ENCODE assay signal across 11 cellular contexts in the genomic region with DNA sequence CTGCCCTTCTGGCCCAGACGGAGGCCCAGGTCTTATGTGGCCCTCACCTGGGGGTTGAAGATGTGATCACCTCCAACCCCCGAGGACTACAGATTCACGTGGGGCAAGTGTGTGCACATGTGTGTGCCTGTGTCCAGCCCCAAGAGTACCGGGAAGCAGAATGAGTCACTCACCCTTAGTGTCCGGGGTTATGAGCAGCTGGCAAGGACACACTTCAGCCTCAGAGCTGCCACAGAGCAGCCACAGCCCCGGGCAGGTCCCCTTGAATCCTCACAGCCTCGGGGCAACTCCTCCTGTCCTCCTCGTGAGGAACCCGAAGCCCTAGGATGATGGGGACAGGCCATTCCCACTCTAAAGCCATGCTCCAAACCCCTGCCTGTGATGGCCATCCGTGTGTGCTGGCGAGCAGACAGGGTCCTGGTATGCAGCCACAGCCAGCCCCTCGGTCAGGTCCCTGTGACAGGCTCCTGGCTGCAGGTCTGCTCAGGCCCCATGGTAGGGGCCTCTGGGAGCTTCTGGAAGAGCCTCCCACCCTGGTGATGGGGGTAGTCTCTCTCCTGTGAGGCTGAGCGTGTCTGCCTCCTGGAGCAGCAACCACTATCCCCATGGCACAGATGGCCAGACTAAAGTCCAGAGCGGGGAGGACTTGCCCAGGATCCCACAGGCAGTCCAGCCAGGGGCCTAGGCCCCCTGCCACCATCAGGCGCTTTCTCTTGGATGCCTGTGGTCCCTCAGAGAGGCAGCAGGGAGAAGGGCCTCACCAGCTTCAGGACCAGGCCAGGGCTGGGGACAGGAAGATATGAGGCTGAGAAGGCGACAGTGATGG. TPM values are rescaled to one million over a fixed set of nuclear protein-coding genes. Genes with fewer than 3 reads are reported as not detected.
DNase-seq lines count a peak whose midpoint lies in the region; ATAC-seq and TF ChIP-seq lines count a peak whose summit lies in the region.
"Had no signal": no experiment of that assay in that cellular context is flagged by ENCODE, and none has a peak within 500 bp of the region (broad histone marks: within the 10 kb centered on the region; RNA-seq: fewer than 3 reads in every experiment).

No MANE protein-coding gene starts in this region.

- no peaks in the 10 kb centered on the region for H3K9me2 ChIP-seq in HCT116 (ENCODE audit: insufficient read depth)

- H3K9ac ChIP-seq in HCT116 (ENCODE audit: low read length), result no peak overlapping the region

- intact Hi-C loops in HCT116 (cut with micrococcal nuclease), result no loop called here
- intact Hi-C loops in body of pancreas (cut with DNase I), result no loop called here
- intact Hi-C loops in left ventricle myocardium inferior (cut with micrococcal nuclease), result no loop called here

- peaks cover 0 to 14% of the 10 kb centered on the region in 2 experiments; a peak in 2 of 4 replicates for H3K36me3 ChIP-seq in HCT116 (ENCODE audit: control insufficient read depth in 1 of 2, insufficient read depth in 2 of 2, low read length in 2 of 2)
- peaks cover 0 to 14% of the 10 kb centered on the region in 2 donors for H3K36me3 ChIP-seq in body of pancreas (replicated peaks in 1 of 2; ENCODE audit: insufficient read depth in 1 of 2, low read depth in 2 of 2)
- H3K36me3 ChIP-seq in left ventricle myocardium inferior, result peaks cover 26% of the 10 kb centered on the region

- TF ChIP-seq CTCF in HCT116 (IDR thresholded peaks at IDR 0.05 in 2 of 3, conservative IDR thresholded peaks at IDR 0.05 in 1 of 3; ENCODE audit: borderline replicate concordance in 1 of 3, insufficient read depth in 1 of 3, low read depth in 2 of 3, low read length in 2 of 3) (no peak), body of pancreas (IDR thresholded peaks at IDR 0.05) (no peak), left ventricle myocardium inferior (IDR thresholded peaks at IDR 0.05; ENCODE audit: borderline replicate concordance) (no peak)

- H3K79me2 ChIP-seq in HCT116 (ENCODE audit: insufficient read depth, low read length), result no peaks in the 10 kb centered on the region

- no peak overlapping the region for H2AFZ ChIP-seq in HCT116 (ENCODE audit: low read depth, low read length, poor library complexity, severe bottlenecking)

- no peaks in the 10 kb centered on the region for H3K9me3 ChIP-seq in HCT116 (ENCODE audit: control insufficient read depth in 1 of 2, insufficient read depth in 1 of 2, low read depth in 1 of 2, low read length in 2 of 2)
- no peaks in the 10 kb centered on the region for H3K9me3 ChIP-seq in body of pancreas
- no peaks in the 10 kb centered on the region for H3K9me3 ChIP-seq in left ventricle myocardium inferior (replicated peaks)

- TF ChIP-seq RAD21 in HCT116 (IDR thresholded peaks at IDR 0.05; ENCODE audit: low read depth), result no peak

- 60 to 62% methylated on average over 1 to 14 of the region's 16 CpGs for WGBS in body of pancreas, 2 donors

- ATAC-seq in HCT116 (peak; percentile 11; the same call in 1 of the 2 replicates), body of pancreas (peak; percentile 19), GM21786 (IDR thresholded peaks at IDR 0.05; ENCODE audit: unreplicated experiment) (no peak)

- H3K4me1 ChIP-seq in HCT116 (ENCODE audit: control insufficient read depth in 1 of 2, insufficient read depth in 2 of 2, low read length in 2 of 2) (no peaks in the 10 kb centered on the region), body of pancreas (no peaks in the 10 kb centered on the region), left ventricle myocardium inferior (peaks cover 56% of the 10 kb centered on the region)

- POLR2A ChIA-PET in HCT116 (lab: Charles Lee), result interaction anchor here (0.6 kb wide), 1 partner anchor 36 kb away, joined by 3 read pairs; no protein-coding TSS in a partner anchor

- BruUV-seq in HCT116 (replicated peaks; lab: Mats Ljungman, UMichigan), result no TSS peak

- DNase-seq in HCT116 (ENCODE audit: low read depth, low spot score) (no peak), body of pancreas (peak in 2 of 4 donors; percentile 42 to 56), left ventricle myocardium inferior (no peak), NAMALWA (ENCODE audit: low spot score) (no peak), amygdala (lab: John Stamatoyannopoulos, UW) (no peak)
- DNase-seq in activated effector memory CD4-positive, alpha-beta T cell treated with Interleukin-2 at 50 U/mL for 16 hours, result no peak
- DNase-seq: activated naive CD8-positive, alpha-beta T cell treated with anti-CD3 and anti-CD28 coated beads, Interleukin-2, amount 10 ng/mL, durations not matched to agents 7 days and 5 days; NCI-H510A had no signal

- no peaks in the 10 kb centered on the region for H4K20me1 ChIP-seq in HCT116 (ENCODE audit: insufficient read depth)

- CTCF ChIA-PET in HCT116 (lab: Charles Lee), result no interaction called here

- H3K27me3 ChIP-seq in HCT116 (ENCODE audit: insufficient read depth, low read length), result no peaks in the 10 kb centered on the region
- no peaks in the 10 kb centered on the region for H3K27me3 ChIP-seq in body of pancreas
- H3K27me3 ChIP-seq in left ventricle myocardium inferior (ENCODE audit: low read depth), result no peaks in the 10 kb centered on the region

- TF ChIP-seq POLR2A in HCT116 (IDR thresholded peaks at IDR 0.05; ENCODE audit: borderline replicate concordance, extremely low read depth, insufficient read depth, insufficient read length) (no peak), body of pancreas (IDR thresholded peaks at IDR 0.05) (no peak)

- RAD21 ChIA-PET in HCT116 (lab: Charles Lee; ENCODE audit: low non-redundant PET in 1 of 2, low total read pairs in 2 of 2, uncharacterized antibody in 2 of 2, unreplicated experiment in 2 of 2), result no interaction called here

- no peak overlapping the region for H3K4me2 ChIP-seq in HCT116 (ENCODE audit: low read length)

- H3K4me3 ChIP-seq in HCT116 (replicated peaks in 1 of 2; ENCODE audit: low read depth in 1 of 2, low read length in 2 of 2) (no peak overlapping the region), body of pancreas (no peak overlapping the region), left ventricle myocardium inferior (peak overlapping the region; percentile 66), skin epidermis (peak overlapping the region in 6 of 7 experiments; percentile 12 to 35 (median 19))

- H3K27ac ChIP-seq in HCT116 (ENCODE audit: low read depth, low read length) (no peak overlapping the region), body of pancreas (peak overlapping the region in 2 of 4 donors; percentile 53 to 67), left ventricle myocardium inferior (replicated peaks) (peak overlapping the region; percentile 81), skin epidermis (peak overlapping the region in 20 of 21 experiments; percentile 14 to 88 (median 76))

TF ChIP-seq in HCT116, 20 proteins besides CTCF, POLR2A, EP300 and RAD21:
- no peak for TF ChIP-seq EZH2 (IDR thresholded peaks at IDR 0.05)

RNA-seq across cellular contexts. Expression of gene STAB1, which starts 0.9 kb away (rescaled TPM):
- total RNA-seq in HCT116 (2021; ENCODE audit: unreplicated experiment) (0.44 TPM), body of pancreas (10 to 100 TPM; 50.4 to 55.3 TPM), left ventricle myocardium inferior (67.2 TPM)
- 0.12 TPM in 1 of 2 replicates, not detected in the other for polyA plus RNA-seq in HCT116 (2012)
- total RNA-seq: Daoy had no signal

RNA-seq across cellular contexts. Expression of gene NT5DC2, which starts 37.7 kb away (rescaled TPM):
- total RNA-seq in HCT116 (2021; ENCODE audit: unreplicated experiment), result 125 TPM
- polyA plus RNA-seq in HCT116 (2012), result 111 and 112 TPM in 2 replicates
- total RNA-seq in body of pancreas, result 10 to 100 TPM; 25.4 to 32.4 TPM
- total RNA-seq in left ventricle myocardium inferior, result 69.3 TPM

RNA-seq across cellular contexts. Expression of gene UQCC5, which starts 40.4 kb away (rescaled TPM):
- 14.1 TPM for total RNA-seq in HCT116 (2021; ENCODE audit: unreplicated experiment)
- 50.0 and 58.6 TPM in 2 replicates for polyA plus RNA-seq in HCT116 (2012)
- 1 to 10 TPM in 1 of 2 donors, under 1 TPM in 1; 0.78 to 7.3 TPM for total RNA-seq in body of pancreas
- 65.8 TPM for total RNA-seq in left ventricle myocardium inferior

RNA-seq across cellular contexts. Expression of gene NISCH, which starts 40.6 kb away (rescaled TPM):
- total RNA-seq in HCT116 (2021; ENCODE audit: unreplicated experiment) (72.8 TPM), body of pancreas (100 to 1,000 TPM in 1 of 2 donors, 10 to 100 TPM in 1; 58.9 to 115 TPM), left ventricle myocardium inferior (44.3 TPM)
- 54.7 and 58.3 TPM in 2 replicates for polyA plus RNA-seq in HCT116 (2012)

RNA-seq across cellular contexts. Expression of gene TNNC1, which starts 42.1 kb away (rescaled TPM):
- total RNA-seq in HCT116 (2021; ENCODE audit: unreplicated experiment), result 2.2 TPM
- polyA plus RNA-seq in HCT116 (2012), result 6.1 and 7.1 TPM in 2 replicates
- total RNA-seq in body of pancreas, result 10 to 100 TPM in 1 of 2 donors, under 1 TPM in 1; 0.99 to 10.4 TPM
- total RNA-seq in left ventricle myocardium inferior, result 8,962 TPM
- total RNA-seq: Daoy had no signal

Comparison
In these comparisons a context has a peak if more than half of its experiments do, and no peak if none do; other contexts are left out.
1. H3K4me3 ChIP-seq: peak in left ventricle myocardium inferior (single experiment) and skin epidermis (6 of 7); none in HCT116 (0 of 2) and body of pancreas (0 of 2).
2. RNA of gene STAB1, which starts 0.9 kb away (total RNA-seq): 67.2 TPM in left ventricle myocardium inferior (single experiment) and 50.4 to 55.3 TPM in body of pancreas; 0.44 TPM in HCT116 (single experiment); every median in the first group is over 10 times any median in the second.